Comparison of ENCODE assay signal across 9 cellular contexts in the genomic region with DNA sequence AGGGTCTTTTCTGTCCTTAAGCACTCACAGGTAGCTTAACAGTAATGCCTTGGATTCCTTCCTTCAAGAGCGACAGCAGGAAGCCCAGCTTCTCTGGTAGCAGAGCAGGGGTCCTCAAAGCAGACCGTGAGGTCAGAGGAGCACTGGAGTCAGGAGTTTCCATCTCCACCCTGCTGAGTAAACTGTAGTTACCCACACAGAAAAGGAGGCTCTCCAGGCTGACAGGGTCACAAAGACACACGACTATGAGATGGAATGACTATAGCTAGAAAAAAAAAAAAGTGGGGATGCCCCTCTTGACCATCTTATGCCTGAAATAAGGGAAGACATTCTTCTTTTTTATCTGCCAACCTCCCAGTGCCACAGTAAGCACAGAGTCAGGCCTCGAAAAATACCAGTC.
"Had no signal": no experiment of that assay in that cellular context is flagged by ENCODE, and none has a peak within 500 bp of the region (broad histone marks: within the 10 kb centered on the region; RNA-seq: fewer than 3 reads in every experiment).

No MANE protein-coding gene starts in this region.

- H3K27me3 Mint-ChIP-seq: activated CD4-positive, alpha-beta T cell treated with anti-CD3 and anti-CD28 coated beads, Interleukin-2, amount 10 ng/mL, durations not matched to agents 7 days and 5 days; progenitor cell of endocrine pancreas had no signal

- H3K27me3 ChIP-seq: right atrium auricular region, tibial artery had no signal

- H3K9me3 Mint-ChIP-seq: activated naive CD4-positive, alpha-beta T cell treated with anti-CD3 and anti-CD28 coated beads for 36 hours; endodermal cell had no signal

- H3K4me1 ChIP-seq: right atrium auricular region, tibial artery had no signal

- DNase-seq: activated CD4-positive, alpha-beta T cell treated with anti-CD3 and anti-CD28 coated beads, Interleukin-2, amount 10 ng/mL, durations not matched to agents 7 days and 5 days; endodermal cell; head of caudate nucleus; kidney glomerular epithelial cell; mesendoderm; tibial artery had no signal

- H3K27ac Mint-ChIP-seq: activated naive CD4-positive, alpha-beta T cell treated with anti-CD3 and anti-CD28 coated beads for 36 hours; endodermal cell; progenitor cell of endocrine pancreas had no signal

- H3K4me3 ChIP-seq: right atrium auricular region, tibial artery had no signal

- H3K36me3 ChIP-seq: right atrium auricular region, tibial artery had no signal

- H3K4me3 Mint-ChIP-seq: activated CD4-positive, alpha-beta T cell treated with anti-CD3 and anti-CD28 coated beads, Interleukin-2, amount 10 ng/mL, durations not matched to agents 7 days and 5 days; activated naive CD4-positive, alpha-beta T cell treated with anti-CD3 and anti-CD28 coated beads for 36 hours; endodermal cell had no signal

- H3K9me3 ChIP-seq: right atrium auricular region, tibial artery had no signal
